8 cellular contexts compared by ENCODE assay signal in genomic region chr9:125407974-125408900, GRCh38.
DNase-seq lines count a peak whose midpoint lies in the region; ATAC-seq and TF ChIP-seq lines count a peak whose summit lies in the region.

No MANE protein-coding gene starts in this region.

- H3K4me3 ChIP-seq in GM12864 (ENCODE audit: low read depth, low read length): peak overlapping the region; percentile 41
- peak overlapping the region; percentile 60 for H3K4me3 ChIP-seq in endodermal cell (ENCODE audit: low read length)
- H3K4me3 ChIP-seq in mesodermal cell (ENCODE audit: extremely low read depth, insufficient read depth, low read length, poor library complexity, severe bottlenecking): peak overlapping the region; percentile 46

- H3K36me3 Mint-ChIP-seq in endodermal cell (ENCODE audit: low read depth): no peaks in the 10 kb centered on the region

- H3K9me3 Mint-ChIP-seq in endodermal cell: no peaks in the 10 kb centered on the region

- ATAC-seq in HG03175 (IDR thresholded peaks at IDR 0.05; ENCODE audit: unreplicated experiment): peak; percentile 73
- ATAC-seq in GM21515 (IDR thresholded peaks at IDR 0.05; ENCODE audit: unreplicated experiment): no peak

- H3K4me1 ChIP-seq in endodermal cell (ENCODE audit: control insufficient read depth, insufficient read depth, low read length) (no peaks in the 10 kb centered on the region), mesodermal cell (ENCODE audit: control insufficient read depth, insufficient read depth, low read length, poor library complexity, severe bottlenecking) (peaks cover 13% of the 10 kb centered on the region)

- H3K9ac ChIP-seq in endodermal cell (ENCODE audit: extremely low read depth, low read length, poor library complexity, severe bottlenecking): peak overlapping the region; percentile 77

- peak overlapping the region; percentile 66 for H3K27ac ChIP-seq in endodermal cell (ENCODE audit: low read depth, low read length)
- H3K27ac ChIP-seq in mesodermal cell (ENCODE audit: low read depth, low read length, severe bottlenecking): peak overlapping the region; percentile 71

- H3K4me3 Mint-ChIP-seq in endodermal cell: peak overlapping the region; percentile 48

- peaks cover 4% of the 10 kb centered on the region for H3K4me1 Mint-ChIP-seq in endodermal cell

- no peaks in the 10 kb centered on the region for H3K27me3 ChIP-seq in endodermal cell (ENCODE audit: control insufficient read depth, insufficient read depth, low read length, poor library complexity, severe bottlenecking)

- peak overlapping the region; percentile 35 for H3K27ac Mint-ChIP-seq in endodermal cell

- peak; percentile 81 for TF ChIP-seq CTCF in GM12864 (IDR thresholded peaks at IDR 0.05; ENCODE audit: low read depth, low read length, missing control alignments)
- peak; percentile 98 for TF ChIP-seq CTCF in endodermal cell (conservative IDR thresholded peaks at IDR 0.05)

- no peaks in the 10 kb centered on the region for H3K36me3 ChIP-seq in endodermal cell (ENCODE audit: control insufficient read depth, insufficient read depth, low read length)
- no peaks in the 10 kb centered on the region for H3K36me3 ChIP-seq in mesodermal cell (ENCODE audit: control insufficient read depth, insufficient read depth, low read length)

- 16 to 40% methylated on average over 18 to 104 of the region's 104 CpGs for WGBS in endodermal cell (ENCODE audit: insufficient coverage in 1 of 2, insufficient read length in 1 of 2), 2 experiments
- 8 to 13% methylated on average over 65 to 84 of the region's 104 CpGs for WGBS in mesodermal cell (ENCODE audit: insufficient coverage in 2 of 2), 2 experiments

- DNase-seq in GM12864 (ENCODE audit: low read depth) (no peak), NCI-H774 (lab: John Stamatoyannopoulos, UW) (peak; percentile 74), endodermal cell (peak; percentile 93)
- DNase-seq in activated CD8-positive, alpha-beta memory T cell treated with anti-CD3 and anti-CD28 coated beads for 48 hours (ENCODE audit: low read depth in 2 of 3, low spot score in 2 of 3): peak; percentile 50 to 79 (median 77)
- peak; percentile 68 for DNase-seq in stimulated activated CD8-positive, alpha-beta memory T cell treated with anti-CD3 and anti-CD28 coated beads, Interleukin-15, amount 100 ng/mL, for 1 hour (ENCODE audit: low read depth)

- no peaks in the 10 kb centered on the region for H3K9me3 ChIP-seq in endodermal cell (ENCODE audit: control insufficient read depth, low read length)
- H3K9me3 ChIP-seq in mesodermal cell (ENCODE audit: control insufficient read depth, low read length): no peaks in the 10 kb centered on the region

- H3K27me3 Mint-ChIP-seq in endodermal cell (ENCODE audit: insufficient read depth): peaks cover 22% of the 10 kb centered on the region
